ENCODE assay signal across 16 cellular contexts in genomic region chr4:78863254-78863869, GRCh38.
DNase-seq lines count a peak whose midpoint lies in the region; ATAC-seq, FAIRE-seq and TF ChIP-seq lines count a peak whose summit lies in the region.
"Had no signal": no experiment of that assay in that cellular context is flagged by ENCODE, and none has a peak within 500 bp of the region (broad histone marks: within the 10 kb centered on the region; RNA-seq: fewer than 3 reads in every experiment).

No MANE protein-coding gene starts in this region.

- H3K27me3 ChIP-seq in HepG2 (ENCODE audit: control insufficient read depth in 1 of 2, insufficient read depth in 2 of 2, low read length in 2 of 2) (no peaks in the 10 kb centered on the region), right lobe of liver (no peaks in the 10 kb centered on the region), OCI-LY3 (ENCODE audit: low read depth, low read length) (no peaks in the 10 kb centered on the region)
- H3K27me3 ChIP-seq: brain microvascular endothelial cell, foreskin keratinocyte, pancreas, tibial artery had no signal

- H3K79me2 ChIP-seq in HepG2 (ENCODE audit: insufficient read depth, low read length) (no peaks in the 10 kb centered on the region), OCI-LY3 (ENCODE audit: low read length) (no peaks in the 10 kb centered on the region)

- no peaks in the 10 kb centered on the region for H3K9me3 Mint-ChIP-seq in natural killer cell treated with Interleukin-12 subunit alpha and Interleukin-12 subunit beta and Interleukin-15 and Interleukin-18, amount 100 ng/mL, for 72 hours

- TF ChIP-seq CTCF in HepG2 (CRISPR knock-in tag; IDR thresholded peaks at IDR 0.05): no peak
- no peak for TF ChIP-seq CTCF in right lobe of liver (IDR thresholded peaks at IDR 0.05)
- TF ChIP-seq CTCF in OCI-LY3 (IDR thresholded peaks at IDR 0.05; ENCODE audit: low read depth, low read length): no peak

- no peaks in the 10 kb centered on the region for H4K20me1 ChIP-seq in HepG2 (ENCODE audit: insufficient read depth, low read length)
- no peaks in the 10 kb centered on the region for H4K20me1 ChIP-seq in OCI-LY3 (ENCODE audit: insufficient read depth, low read length)

- 86% methylated on average over 5 of the region's 5 CpGs for WGBS in HepG2 (ENCODE audit: low lambda C conversion rate)
- WGBS in right lobe of liver (ENCODE audit: insufficient coverage, low coverage, low lambda C conversion rate, missing lambda C conversion rate): 71% methylated on average over 5 of the region's 5 CpGs

- POLR2A ChIA-PET in HepG2 (lab: Yijun Ruan, JAX): interaction anchor here (2.4 kb wide), 1 partner anchor 87 kb away, joined by 13 read pairs; the partner anchor contains the start of gene BMP2K

- intact Hi-C loops in HepG2 (cut with micrococcal nuclease; ENCODE audit: unreplicated experiment): loop anchor here (10.0 kb wide), 1 partner anchor 909 kb away; no protein-coding TSS in a partner anchor
- intact Hi-C loops in right lobe of liver (cut with DNase I): no loop called here

- ATAC-seq in HepG2: no peak
- ATAC-seq in right lobe of liver: no peak
- ATAC-seq in HG02623 (IDR thresholded peaks at IDR 0.05; ENCODE audit: unreplicated experiment): peak; percentile 44
- no peak for ATAC-seq in natural killer cell treated with Interleukin-12 subunit alpha and Interleukin-12 subunit beta and Interleukin-15 and Interleukin-18, amount 100 ng/mL, for 72 hours
- ATAC-seq: foreskin keratinocyte had no signal

- H3K27ac ChIP-seq in HepG2 (ENCODE audit: extremely low read length, insufficient read depth, low read length) (peak overlapping the region; percentile 28), right lobe of liver (no peak overlapping the region), OCI-LY3 (ENCODE audit: low read length) (peak overlapping the region; percentile 39)
- H3K27ac ChIP-seq: brain microvascular endothelial cell, foreskin keratinocyte, HL-60, pancreas, tibial artery had no signal

- CTCF ChIA-PET in HepG2 (lab: Yijun Ruan, JAX; ENCODE audit: low intra/inter-chr PET ratio, low total read pairs): interaction anchor here (1.8 to 2.5 kb wide), 2 partner anchors 219 to 251 kb away, joined by 14 to 15 read pairs; no protein-coding TSS in a partner anchor

- no peak overlapping the region for H3K4me3 Mint-ChIP-seq in natural killer cell treated with Interleukin-12 subunit alpha and Interleukin-12 subunit beta and Interleukin-15 and Interleukin-18, amount 100 ng/mL, for 72 hours

- H3K4me2 ChIP-seq in HepG2 (ENCODE audit: low read depth, low read length) (no peak overlapping the region), OCI-LY3 (ENCODE audit: low read length) (peak overlapping the region; percentile 71)

- H3K36me3 ChIP-seq in HepG2 (replicated peaks in 1 of 2; ENCODE audit: control insufficient read depth in 1 of 2, insufficient read depth in 2 of 2, low read length in 2 of 2) (peaks cover 1 to 14% of the 10 kb centered on the region in 2 experiments; a peak in 1 of 5 replicates), right lobe of liver (peaks cover 0 to 7% (median 1%) of the 10 kb centered on the region in 4 donors), OCI-LY3 (replicated peaks; ENCODE audit: low read depth, low read length) (peaks cover 7% of the 10 kb centered on the region)
- H3K36me3 ChIP-seq: pancreas had no signal

- TF ChIP-seq RAD21 in HepG2 (CRISPR knock-in tag; IDR thresholded peaks at IDR 0.05): no peak

- no peak for FAIRE-seq in HepG2 (lab: Jason Lieb, UNC)

- no peak for DNase-seq in HepG2 (ENCODE audit: low spot score)
- DNase-seq in right lobe of liver: no peak
- DNase-seq in NCI-H2029 (lab: John Stamatoyannopoulos, UW): no peak
- DNase-seq in natural killer cell treated with Interleukin-12 subunit alpha and Interleukin-12 subunit beta and Interleukin-15 and Interleukin-18, amount 100 ng/mL, for 72 hours (ENCODE audit: low spot score): no peak
- no peak for DNase-seq in NCI-H446 treated with DMSO at 0.1 percent for 48 hours (lab: John Stamatoyannopoulos, UW)
- no peak for DNase-seq in HT-29 (ENCODE audit: low spot score)
- DNase-seq: activated CD4-positive, alpha-beta T cell treated with anti-CD3 and anti-CD28 coated beads for 48 hours; brain microvascular endothelial cell; foreskin keratinocyte; mesendoderm; NCI-H2081; pancreas; tibial artery had no signal

- TF ChIP-seq EP300 in HepG2 (IDR thresholded peaks at IDR 0.05; ENCODE audit: low read depth in 2 of 2, low read length in 2 of 2) (no peak), HepG2 (CRISPR knock-in tag; IDR thresholded peaks at IDR 0.05; ENCODE audit: borderline replicate concordance) (no peak)

- H3K4me1 ChIP-seq in HepG2 (ENCODE audit: insufficient read depth, low read length) (peaks cover 27% of the 10 kb centered on the region), right lobe of liver (peaks cover 0 to 10% (median 4%) of the 10 kb centered on the region in 4 donors), OCI-LY3 (ENCODE audit: low read length) (peaks cover 14% of the 10 kb centered on the region)
- H3K4me1 ChIP-seq: foreskin keratinocyte, tibial artery had no signal

- TF ChIP-seq POLR2A in HepG2 (IDR thresholded peaks at IDR 0.05; ENCODE audit: insufficient read depth in 1 of 2, low read depth in 2 of 2, low read length in 2 of 2) (no peak), right lobe of liver (IDR thresholded peaks at IDR 0.05) (no peak)

- no peak overlapping the region for H3K4me3 ChIP-seq in HepG2 (replicated peaks in 1 of 3; ENCODE audit: insufficient read depth in 1 of 3, low read depth in 2 of 3, low read length in 3 of 3)
- H3K4me3 ChIP-seq in right lobe of liver: no peak overlapping the region
- peak overlapping the region; percentile 47 for H3K4me3 ChIP-seq in OCI-LY3 (ENCODE audit: low read length)
- H3K4me3 ChIP-seq: pancreas, tibial artery had no signal

- no peak overlapping the region for H3K9ac ChIP-seq in HepG2 (ENCODE audit: insufficient read depth, low read depth, low read length)
- peak overlapping the region; percentile 31; the same call in 1 of the 2 replicates for H3K9ac ChIP-seq in OCI-LY3 (ENCODE audit: low read length)

- no peaks in the 10 kb centered on the region for H3K27me3 Mint-ChIP-seq in natural killer cell treated with Interleukin-12 subunit alpha and Interleukin-12 subunit beta and Interleukin-15 and Interleukin-18, amount 100 ng/mL, for 72 hours

- no TSS peak for BruUV-seq in HepG2 (replicated peaks; lab: Mats Ljungman, UMichigan)

- H2AFZ ChIP-seq in HepG2 (ENCODE audit: low read length): no peak overlapping the region
- H2AFZ ChIP-seq in OCI-LY3 (ENCODE audit: low read depth, low read length): no peak overlapping the region

- H3K4me1 Mint-ChIP-seq in natural killer cell treated with Interleukin-12 subunit alpha and Interleukin-12 subunit beta and Interleukin-15 and Interleukin-18, amount 100 ng/mL, for 72 hours (ENCODE audit: low read depth in 2 of 2): peaks cover 0 to 3% of the 10 kb centered on the region in 2 donors

- in situ Hi-C loops in HepG2 (cut with HindIII; ENCODE audit: extremely low pct_ligation_motif_present, low pct_unique_long_range_greater_than_20kb): loop anchor here (5.0 to 25.0 kb wide), 2 partner anchors 251 to 901 kb away; no protein-coding TSS in a partner anchor

- H3K9me3 ChIP-seq in HepG2 (ENCODE audit: low read length) (peaks cover 15% of the 10 kb centered on the region), right lobe of liver (no peaks in the 10 kb centered on the region), OCI-LY3 (ENCODE audit: insufficient read depth, low read length) (no peaks in the 10 kb centered on the region)
- H3K9me3 ChIP-seq: pancreas, tibial artery had no signal

- H3K36me3 Mint-ChIP-seq in natural killer cell treated with Interleukin-12 subunit alpha and Interleukin-12 subunit beta and Interleukin-15 and Interleukin-18, amount 100 ng/mL, for 72 hours: no peaks in the 10 kb centered on the region

- H3K27ac Mint-ChIP-seq in natural killer cell treated with Interleukin-12 subunit alpha and Interleukin-12 subunit beta and Interleukin-15 and Interleukin-18, amount 100 ng/mL, for 72 hours: no peak overlapping the region

TF ChIP-seq in HepG2, 621 proteins besides CTCF, POLR2A, EP300 and RAD21 (continues in another document):
- no peak for TF ChIP-seq ZSCAN20 (CRISPR knock-in tag; IDR thresholded peaks at IDR 0.05; ENCODE audit: borderline replicate concordance)
- TF ChIP-seq ZNF382 (CRISPR knock-in tag; IDR thresholded peaks at IDR 0.05; ENCODE audit: borderline replicate concordance): no peak
- no peak for TF ChIP-seq ZNF619 (CRISPR knock-in tag; IDR thresholded peaks at IDR 0.05)
- no peak for TF ChIP-seq ZNF580 (CRISPR knock-in tag; IDR thresholded peaks at IDR 0.05; ENCODE audit: borderline replicate concordance, low read depth)
- no peak for TF ChIP-seq ZNF781 (CRISPR knock-in tag; IDR thresholded peaks at IDR 0.05; ENCODE audit: borderline replicate concordance, not compliant biosample characterization)
- no peak for TF ChIP-seq ZNF17 (CRISPR knock-in tag; IDR thresholded peaks at IDR 0.05)
- TF ChIP-seq YEATS2 (CRISPR knock-in tag; IDR thresholded peaks at IDR 0.05; ENCODE audit: borderline replicate concordance): no peak
- TF ChIP-seq ZNF883 (CRISPR knock-in tag; IDR thresholded peaks at IDR 0.05; ENCODE audit: not compliant biosample characterization): no peak
- no peak for TF ChIP-seq ZNF30 (CRISPR knock-in tag; IDR thresholded peaks at IDR 0.05)
- TF ChIP-seq, protein P1, sequence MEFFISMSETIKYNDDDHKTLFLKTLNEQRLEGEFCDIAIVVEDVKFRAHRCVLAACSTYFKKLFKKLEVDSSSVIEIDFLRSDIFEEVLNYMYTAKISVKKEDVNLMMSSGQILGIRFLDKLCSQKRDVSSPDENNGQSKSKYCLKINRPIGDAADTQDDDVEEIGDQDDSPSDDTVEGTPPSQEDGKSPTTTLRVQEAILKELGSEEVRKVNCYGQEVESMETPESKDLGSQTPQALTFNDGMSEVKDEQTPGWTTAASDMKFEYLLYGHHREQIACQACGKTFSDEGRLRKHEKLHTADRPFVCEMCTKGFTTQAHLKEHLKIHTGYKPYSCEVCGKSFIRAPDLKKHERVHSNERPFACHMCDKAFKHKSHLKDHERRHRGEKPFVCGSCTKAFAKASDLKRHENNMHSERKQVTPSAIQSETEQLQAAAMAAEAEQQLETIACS (CRISPR knock-in tag; IDR thresholded peaks at IDR 0.05): no peak
- no peak for TF ChIP-seq SIX4 (CRISPR knock-in tag; IDR thresholded peaks at IDR 0.05)

Comparison
In these comparisons a context has a peak if more than half of its experiments do, and no peak if none do; other contexts are left out.
1. H3K27ac ChIP-seq: peak in HepG2 (single experiment) and OCI-LY3 (single experiment); none in right lobe of liver (0 of 3).